ENCODE assay signal across 1 cellular context in the genomic region with DNA sequence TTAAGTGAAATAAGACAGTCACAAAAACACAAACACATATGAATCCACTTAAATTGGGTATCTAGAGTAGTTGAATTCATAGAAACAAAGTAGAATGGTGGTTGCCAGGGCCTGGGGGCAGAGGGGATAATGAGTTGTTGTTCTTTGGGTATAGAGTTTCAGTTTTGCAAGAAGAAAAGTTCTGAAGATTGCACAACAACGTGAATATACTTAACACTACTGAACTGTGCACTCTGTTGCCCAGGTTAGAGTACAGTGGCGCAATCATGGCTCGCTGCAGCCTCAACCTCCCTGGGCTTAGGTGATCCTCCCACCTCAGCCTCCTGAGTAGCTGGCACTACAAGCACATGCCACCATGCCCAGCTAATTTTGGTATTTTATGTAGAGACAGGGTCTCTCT.
TF ChIP-seq lines count a peak whose summit lies in the region.

No MANE protein-coding gene starts in this region.

TF ChIP-seq in HepG2, 621 proteins besides CTCF, POLR2A, EP300 and RAD21 (continued from another document and continues in another):
- peak; percentile 73; the same call in 1 of the 2 replicates for TF ChIP-seq ZNF792 (CRISPR knock-in tag; IDR thresholded peaks at IDR 0.05)
- TF ChIP-seq EHMT2 (IDR thresholded peaks at IDR 0.05; ENCODE audit: borderline replicate concordance, low read depth, low read length): peak; percentile 78; the same call in 1 of the 2 replicates
- TF ChIP-seq ZNF614 (CRISPR knock-in tag; IDR thresholded peaks at IDR 0.05; ENCODE audit: borderline replicate concordance): peak; percentile 91; the same call in 1 of the 2 replicates
- peak; percentile 89 for TF ChIP-seq ZMYM4 (CRISPR knock-in tag; IDR thresholded peaks at IDR 0.05)
- TF ChIP-seq ZNF543 (CRISPR knock-in tag; IDR thresholded peaks at IDR 0.05): 0 out of 2 replicates have a peak, but pooled peaks have one; percentile 34
- no peak for TF ChIP-seq ZNF562 (CRISPR knock-in tag; IDR thresholded peaks at IDR 0.05; ENCODE audit: borderline replicate concordance)
- TF ChIP-seq CCAR2 (optimal IDR thresholded peaks at IDR 0.05; ENCODE audit: low read depth, low read length): no peak
- TF ChIP-seq ZC3H4 (CRISPR knock-in tag; IDR thresholded peaks at IDR 0.05; ENCODE audit: borderline replicate concordance): no peak
- TF ChIP-seq POLR2AphosphoS5 (IDR thresholded peaks at IDR 0.05; ENCODE audit: low read depth, low read length): no peak
- TF ChIP-seq MAFG (CRISPR knock-in tag; IDR thresholded peaks at IDR 0.05): no peak
- peak; percentile 83 for TF ChIP-seq SMAD3 (CRISPR knock-in tag; IDR thresholded peaks at IDR 0.05)
- no peak for TF ChIP-seq EZH2 (conservative IDR thresholded peaks at IDR 0.05; ENCODE audit: low read depth, low read length)
- TF ChIP-seq ZBED4 (CRISPR knock-in tag; IDR thresholded peaks at IDR 0.05; ENCODE audit: borderline replicate concordance): 0 out of 2 replicates have a peak, but pooled peaks have one; percentile 48
- no peak for TF ChIP-seq ZNF878 (CRISPR knock-in tag; IDR thresholded peaks at IDR 0.05)
- peak; percentile 25; the same call in 1 of the 2 replicates for TF ChIP-seq RFX1 (IDR thresholded peaks at IDR 0.05)
- no peak for TF ChIP-seq ZNF530 (CRISPR knock-in tag; IDR thresholded peaks at IDR 0.05; ENCODE audit: low read depth)
- TF ChIP-seq, protein P1, sequence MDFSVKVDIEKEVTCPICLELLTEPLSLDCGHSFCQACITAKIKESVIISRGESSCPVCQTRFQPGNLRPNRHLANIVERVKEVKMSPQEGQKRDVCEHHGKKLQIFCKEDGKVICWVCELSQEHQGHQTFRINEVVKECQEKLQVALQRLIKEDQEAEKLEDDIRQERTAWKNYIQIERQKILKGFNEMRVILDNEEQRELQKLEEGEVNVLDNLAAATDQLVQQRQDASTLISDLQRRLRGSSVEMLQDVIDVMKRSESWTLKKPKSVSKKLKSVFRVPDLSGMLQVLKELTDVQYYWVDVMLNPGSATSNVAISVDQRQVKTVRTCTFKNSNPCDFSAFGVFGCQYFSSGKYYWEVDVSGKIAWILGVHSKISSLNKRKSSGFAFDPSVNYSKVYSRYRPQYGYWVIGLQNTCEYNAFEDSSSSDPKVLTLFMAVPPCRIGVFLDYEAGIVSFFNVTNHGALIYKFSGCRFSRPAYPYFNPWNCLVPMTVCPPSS (IDR thresholded peaks at IDR 0.05): no peak
- TF ChIP-seq, protein P2, sequence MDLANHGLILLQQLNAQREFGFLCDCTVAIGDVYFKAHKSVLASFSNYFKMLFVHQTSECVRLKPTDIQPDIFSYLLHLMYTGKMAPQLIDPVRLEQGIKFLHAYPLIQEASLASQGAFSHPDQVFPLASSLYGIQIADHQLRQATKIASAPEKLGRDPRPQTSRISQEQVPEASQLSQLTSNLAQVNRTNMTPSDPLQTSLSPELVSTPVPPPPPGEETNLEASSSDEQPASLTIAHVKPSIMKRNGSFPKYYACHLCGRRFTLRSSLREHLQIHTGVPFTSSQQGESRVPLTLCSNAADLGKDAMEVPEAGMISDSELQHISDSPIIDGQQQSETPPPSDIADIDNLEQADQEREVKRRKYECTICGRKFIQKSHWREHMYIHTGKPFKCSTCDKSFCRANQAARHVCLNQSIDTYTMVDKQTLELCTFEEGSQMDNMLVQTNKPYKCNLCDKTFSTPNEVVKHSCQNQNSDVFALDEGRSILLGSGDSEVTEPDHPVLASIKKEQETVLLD (CRISPR knock-in tag; IDR thresholded peaks at IDR 0.05; ENCODE audit: low read depth): no peak
- TF ChIP-seq YEATS2 (CRISPR knock-in tag; IDR thresholded peaks at IDR 0.05; ENCODE audit: borderline replicate concordance): peak; percentile 56; the same call in 1 of the 2 replicates
- no peak for TF ChIP-seq ZBTB7B (CRISPR knock-in tag; IDR thresholded peaks at IDR 0.05)
- no peak for TF ChIP-seq FOSL1 (CRISPR knock-in tag; IDR thresholded peaks at IDR 0.05; ENCODE audit: borderline replicate concordance)
- 0 out of 2 replicates have a peak, but pooled peaks have one; percentile 48 for TF ChIP-seq ZNF205 (CRISPR knock-in tag; IDR thresholded peaks at IDR 0.05)
- TF ChIP-seq, protein P3, sequence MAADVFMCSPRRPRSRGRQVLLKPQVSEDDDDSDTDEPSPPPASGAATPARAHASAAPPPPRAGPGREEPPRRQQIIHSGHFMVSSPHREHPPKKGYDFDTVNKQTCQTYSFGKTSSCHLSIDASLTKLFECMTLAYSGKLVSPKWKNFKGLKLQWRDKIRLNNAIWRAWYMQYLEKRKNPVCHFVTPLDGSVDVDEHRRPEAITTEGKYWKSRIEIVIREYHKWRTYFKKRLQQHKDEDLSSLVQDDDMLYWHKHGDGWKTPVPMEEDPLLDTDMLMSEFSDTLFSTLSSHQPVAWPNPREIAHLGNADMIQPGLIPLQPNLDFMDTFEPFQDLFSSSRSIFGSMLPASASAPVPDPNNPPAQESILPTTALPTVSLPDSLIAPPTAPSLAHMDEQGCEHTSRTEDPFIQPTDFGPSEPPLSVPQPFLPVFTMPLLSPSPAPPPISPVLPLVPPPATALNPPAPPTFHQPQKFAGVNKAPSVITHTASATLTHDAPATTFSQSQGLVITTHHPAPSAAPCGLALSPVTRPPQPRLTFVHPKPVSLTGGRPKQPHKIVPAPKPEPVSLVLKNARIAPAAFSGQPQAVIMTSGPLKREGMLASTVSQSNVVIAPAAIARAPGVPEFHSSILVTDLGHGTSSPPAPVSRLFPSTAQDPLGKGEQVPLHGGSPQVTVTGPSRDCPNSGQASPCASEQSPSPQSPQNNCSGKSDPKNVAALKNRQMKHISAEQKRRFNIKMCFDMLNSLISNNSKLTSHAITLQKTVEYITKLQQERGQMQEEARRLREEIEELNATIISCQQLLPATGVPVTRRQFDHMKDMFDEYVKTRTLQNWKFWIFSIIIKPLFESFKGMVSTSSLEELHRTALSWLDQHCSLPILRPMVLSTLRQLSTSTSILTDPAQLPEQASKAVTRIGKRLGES (CRISPR knock-in tag; IDR thresholded peaks at IDR 0.05; ENCODE audit: borderline replicate concordance): no peak
- TF ChIP-seq, protein P4, sequence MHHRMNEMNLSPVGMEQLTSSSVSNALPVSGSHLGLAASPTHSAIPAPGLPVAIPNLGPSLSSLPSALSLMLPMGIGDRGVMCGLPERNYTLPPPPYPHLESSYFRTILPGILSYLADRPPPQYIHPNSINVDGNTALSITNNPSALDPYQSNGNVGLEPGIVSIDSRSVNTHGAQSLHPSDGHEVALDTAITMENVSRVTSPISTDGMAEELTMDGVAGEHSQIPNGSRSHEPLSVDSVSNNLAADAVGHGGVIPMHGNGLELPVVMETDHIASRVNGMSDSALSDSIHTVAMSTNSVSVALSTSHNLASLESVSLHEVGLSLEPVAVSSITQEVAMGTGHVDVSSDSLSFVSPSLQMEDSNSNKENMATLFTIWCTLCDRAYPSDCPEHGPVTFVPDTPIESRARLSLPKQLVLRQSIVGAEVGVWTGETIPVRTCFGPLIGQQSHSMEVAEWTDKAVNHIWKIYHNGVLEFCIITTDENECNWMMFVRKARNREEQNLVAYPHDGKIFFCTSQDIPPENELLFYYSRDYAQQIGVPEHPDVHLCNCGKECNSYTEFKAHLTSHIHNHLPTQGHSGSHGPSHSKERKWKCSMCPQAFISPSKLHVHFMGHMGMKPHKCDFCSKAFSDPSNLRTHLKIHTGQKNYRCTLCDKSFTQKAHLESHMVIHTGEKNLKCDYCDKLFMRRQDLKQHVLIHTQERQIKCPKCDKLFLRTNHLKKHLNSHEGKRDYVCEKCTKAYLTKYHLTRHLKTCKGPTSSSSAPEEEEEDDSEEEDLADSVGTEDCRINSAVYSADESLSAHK (CRISPR knock-in tag; IDR thresholded peaks at IDR 0.05; ENCODE audit: borderline replicate concordance): no peak
- TF ChIP-seq ZBTB21 (CRISPR knock-in tag; IDR thresholded peaks at IDR 0.05): no peak
- TF ChIP-seq FOXM1 (CRISPR knock-in tag; IDR thresholded peaks at IDR 0.05): no peak
- no peak for TF ChIP-seq HCFC1 (IDR thresholded peaks at IDR 0.05; ENCODE audit: low read depth, low read length)
- TF ChIP-seq, protein P5, sequence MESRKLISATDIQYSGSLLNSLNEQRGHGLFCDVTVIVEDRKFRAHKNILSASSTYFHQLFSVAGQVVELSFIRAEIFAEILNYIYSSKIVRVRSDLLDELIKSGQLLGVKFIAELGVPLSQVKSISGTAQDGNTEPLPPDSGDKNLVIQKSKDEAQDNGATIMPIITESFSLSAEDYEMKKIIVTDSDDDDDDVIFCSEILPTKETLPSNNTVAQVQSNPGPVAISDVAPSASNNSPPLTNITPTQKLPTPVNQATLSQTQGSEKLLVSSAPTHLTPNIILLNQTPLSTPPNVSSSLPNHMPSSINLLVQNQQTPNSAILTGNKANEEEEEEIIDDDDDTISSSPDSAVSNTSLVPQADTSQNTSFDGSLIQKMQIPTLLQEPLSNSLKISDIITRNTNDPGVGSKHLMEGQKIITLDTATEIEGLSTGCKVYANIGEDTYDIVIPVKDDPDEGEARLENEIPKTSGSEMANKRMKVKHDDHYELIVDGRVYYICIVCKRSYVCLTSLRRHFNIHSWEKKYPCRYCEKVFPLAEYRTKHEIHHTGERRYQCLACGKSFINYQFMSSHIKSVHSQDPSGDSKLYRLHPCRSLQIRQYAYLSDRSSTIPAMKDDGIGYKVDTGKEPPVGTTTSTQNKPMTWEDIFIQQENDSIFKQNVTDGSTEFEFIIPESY (CRISPR knock-in tag; IDR thresholded peaks at IDR 0.05): peak; percentile 60; the same call in 1 of the 2 replicates
- peak; percentile 93 for TF ChIP-seq TARDBP (CRISPR knock-in tag; IDR thresholded peaks at IDR 0.05)
- TF ChIP-seq ZNF337 (CRISPR knock-in tag; IDR thresholded peaks at IDR 0.05; ENCODE audit: borderline replicate concordance, low read depth): no peak
- TF ChIP-seq ZNF749 (CRISPR knock-in tag; IDR thresholded peaks at IDR 0.05; ENCODE audit: borderline replicate concordance): no peak
- TF ChIP-seq PCBP2 (optimal IDR thresholded peaks at IDR 0.05; ENCODE audit: low read depth, low read length, poor library complexity, severe bottlenecking): no peak
- TF ChIP-seq ZNF619 (CRISPR knock-in tag; IDR thresholded peaks at IDR 0.05): no peak
- TF ChIP-seq HMG20B (CRISPR knock-in tag; conservative IDR thresholded peaks at IDR 0.05): peak; percentile 63; the same call in 1 of the 2 replicates
- no peak for TF ChIP-seq ZNF30 (CRISPR knock-in tag; IDR thresholded peaks at IDR 0.05)
- TF ChIP-seq TAF15 (IDR thresholded peaks at IDR 0.05; ENCODE audit: low read depth, low read length, poor library complexity, severe bottlenecking): no peak
- no peak for TF ChIP-seq ZNF441 (CRISPR knock-in tag; IDR thresholded peaks at IDR 0.05; ENCODE audit: borderline replicate concordance)
- 0 out of 2 replicates have a peak, but pooled peaks have one; percentile 35 for TF ChIP-seq NFKBIZ (CRISPR knock-in tag; IDR thresholded peaks at IDR 0.05)
- TF ChIP-seq, protein P6, sequence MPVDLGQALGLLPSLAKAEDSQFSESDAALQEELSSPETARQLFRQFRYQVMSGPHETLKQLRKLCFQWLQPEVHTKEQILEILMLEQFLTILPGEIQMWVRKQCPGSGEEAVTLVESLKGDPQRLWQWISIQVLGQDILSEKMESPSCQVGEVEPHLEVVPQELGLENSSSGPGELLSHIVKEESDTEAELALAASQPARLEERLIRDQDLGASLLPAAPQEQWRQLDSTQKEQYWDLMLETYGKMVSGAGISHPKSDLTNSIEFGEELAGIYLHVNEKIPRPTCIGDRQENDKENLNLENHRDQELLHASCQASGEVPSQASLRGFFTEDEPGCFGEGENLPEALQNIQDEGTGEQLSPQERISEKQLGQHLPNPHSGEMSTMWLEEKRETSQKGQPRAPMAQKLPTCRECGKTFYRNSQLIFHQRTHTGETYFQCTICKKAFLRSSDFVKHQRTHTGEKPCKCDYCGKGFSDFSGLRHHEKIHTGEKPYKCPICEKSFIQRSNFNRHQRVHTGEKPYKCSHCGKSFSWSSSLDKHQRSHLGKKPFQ (CRISPR knock-in tag; IDR thresholded peaks at IDR 0.05; ENCODE audit: insufficient replicate concordance): no peak
- TF ChIP-seq ZNF737 (CRISPR knock-in tag; IDR thresholded peaks at IDR 0.05; ENCODE audit: borderline replicate concordance): no peak
- TF ChIP-seq ZNF44 (CRISPR knock-in tag; IDR thresholded peaks at IDR 0.05): no peak
- TF ChIP-seq SP1 (IDR thresholded peaks at IDR 0.05): no peak
- no peak for TF ChIP-seq SP1 (CRISPR knock-in tag; IDR thresholded peaks at IDR 0.05)
- no peak for TF ChIP-seq ZNF496 (CRISPR knock-in tag; IDR thresholded peaks at IDR 0.05; ENCODE audit: insufficient replicate concordance)
- TF ChIP-seq ZNF264 (CRISPR knock-in tag; IDR thresholded peaks at IDR 0.05): peak; percentile 87; the same call in 1 of the 2 replicates
- no peak for TF ChIP-seq STAT5B (CRISPR knock-in tag; IDR thresholded peaks at IDR 0.05)
- peak; percentile 50; the same call in 1 of the 2 replicates for TF ChIP-seq ZNF12 (CRISPR knock-in tag; IDR thresholded peaks at IDR 0.05)
- no peak for TF ChIP-seq RBM39 (IDR thresholded peaks at IDR 0.05; ENCODE audit: low read depth, low read length, poor library complexity, severe bottlenecking)
- TF ChIP-seq ZBTB20 (CRISPR knock-in tag; IDR thresholded peaks at IDR 0.05; ENCODE audit: borderline replicate concordance, low read depth): no peak; the same call in 1 of the 2 replicates
- TF ChIP-seq ZNF747 (CRISPR knock-in tag; IDR thresholded peaks at IDR 0.05; ENCODE audit: borderline replicate concordance): no peak
- TF ChIP-seq NR2F2 (IDR thresholded peaks at IDR 0.05; ENCODE audit: borderline replicate concordance, low read depth): no peak; the same call in 1 of the 2 replicates
